In the genomic region with DNA sequence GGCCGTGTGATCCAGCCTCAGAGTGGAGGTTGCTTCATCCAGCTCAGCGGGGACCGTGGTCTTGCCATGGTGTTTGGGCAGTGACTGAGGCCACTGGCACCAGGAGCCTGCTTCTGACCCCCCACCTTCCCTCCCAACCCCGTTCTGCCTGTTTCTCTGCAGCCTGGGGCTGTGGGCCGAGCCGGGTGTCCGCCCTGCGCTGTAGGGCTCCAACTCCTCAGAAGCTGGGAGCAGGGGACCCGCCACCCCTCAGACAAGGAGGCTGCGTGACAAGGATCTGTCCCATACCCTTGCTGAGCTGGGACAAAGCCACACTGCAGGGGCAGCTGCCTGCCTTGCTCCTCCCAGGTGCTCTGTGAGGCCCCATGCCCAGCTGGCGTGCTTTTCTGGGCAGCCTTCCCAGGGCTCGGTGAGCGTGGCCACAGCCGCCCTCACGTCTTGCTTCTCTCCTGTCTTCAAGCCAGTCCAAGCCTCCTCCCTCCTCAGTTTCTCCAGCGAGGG, we compare ENCODE assay signal across 1 cellular context.
TF ChIP-seq lines count a peak whose summit lies in the region.

No MANE protein-coding gene starts in this region.

TF ChIP-seq in HCT116, 20 proteins besides CTCF, POLR2A, EP300 and RAD21 (continued from another document):
- TF ChIP-seq, protein P1, sequence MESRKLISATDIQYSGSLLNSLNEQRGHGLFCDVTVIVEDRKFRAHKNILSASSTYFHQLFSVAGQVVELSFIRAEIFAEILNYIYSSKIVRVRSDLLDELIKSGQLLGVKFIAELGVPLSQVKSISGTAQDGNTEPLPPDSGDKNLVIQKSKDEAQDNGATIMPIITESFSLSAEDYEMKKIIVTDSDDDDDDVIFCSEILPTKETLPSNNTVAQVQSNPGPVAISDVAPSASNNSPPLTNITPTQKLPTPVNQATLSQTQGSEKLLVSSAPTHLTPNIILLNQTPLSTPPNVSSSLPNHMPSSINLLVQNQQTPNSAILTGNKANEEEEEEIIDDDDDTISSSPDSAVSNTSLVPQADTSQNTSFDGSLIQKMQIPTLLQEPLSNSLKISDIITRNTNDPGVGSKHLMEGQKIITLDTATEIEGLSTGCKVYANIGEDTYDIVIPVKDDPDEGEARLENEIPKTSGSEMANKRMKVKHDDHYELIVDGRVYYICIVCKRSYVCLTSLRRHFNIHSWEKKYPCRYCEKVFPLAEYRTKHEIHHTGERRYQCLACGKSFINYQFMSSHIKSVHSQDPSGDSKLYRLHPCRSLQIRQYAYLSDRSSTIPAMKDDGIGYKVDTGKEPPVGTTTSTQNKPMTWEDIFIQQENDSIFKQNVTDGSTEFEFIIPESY (IDR thresholded peaks at IDR 0.05; ENCODE audit: extremely low read depth, insufficient replicate concordance, low read length): no peak
- TF ChIP-seq EGR1 (IDR thresholded peaks at IDR 0.05; ENCODE audit: low read depth) (no peak), SIN3A (IDR thresholded peaks at IDR 0.05; ENCODE audit: low read depth) (no peak), ZNF274 (IDR thresholded peaks at IDR 0.05; ENCODE audit: low read depth, low read length) (no peak), ELF1 (IDR thresholded peaks at IDR 0.05; ENCODE audit: borderline replicate concordance, low read depth) (no peak), ZFX (IDR thresholded peaks at IDR 0.05) (no peak), POLR2AphosphoS5 (IDR thresholded peaks at IDR 0.05; ENCODE audit: low read depth, low read length) (no peak)
